In genomic region chr9:27194401-27195091, GRCh38 we compare ENCODE assay signal across 1 cellular context.
TF ChIP-seq lines count a peak whose summit lies in the region.

No MANE protein-coding gene starts in this region.

TF ChIP-seq in HepG2, 621 proteins besides CTCF, POLR2A, EP300 and RAD21 (continued from another document):
- TF ChIP-seq NCOR1 (IDR thresholded peaks at IDR 0.05; ENCODE audit: borderline replicate concordance, low read length) (no peak), ZNF232 (CRISPR knock-in tag; IDR thresholded peaks at IDR 0.05; ENCODE audit: borderline replicate concordance) (no peak), HMGXB3 (CRISPR knock-in tag; IDR thresholded peaks at IDR 0.05; ENCODE audit: borderline replicate concordance) (no peak), KAT2B (IDR thresholded peaks at IDR 0.05; ENCODE audit: borderline replicate concordance, low read depth, low read length) (no peak)
TF ChIP-seq in HepG2: peak in this region for 0.
